Comparison of ENCODE assay signal across 11 cellular contexts in genomic region chr4:152112887-152113286, GRCh38.
DNase-seq lines count a peak whose midpoint lies in the region; ATAC-seq and TF ChIP-seq lines count a peak whose summit lies in the region.
"Had no signal": no experiment of that assay in that cellular context is flagged by ENCODE, and none has a peak within 500 bp of the region (broad histone marks: within the 10 kb centered on the region; RNA-seq: fewer than 3 reads in every experiment).

No MANE protein-coding gene starts in this region.

- H3K36me3 ChIP-seq in CD4-positive, alpha-beta memory T cell (ENCODE audit: insufficient read depth, low read length) = no peaks in the 10 kb centered on the region
- no peaks in the 10 kb centered on the region for H3K36me3 ChIP-seq in MM.1S (replicated peaks; ENCODE audit: insufficient read depth, low read length)
- H3K36me3 ChIP-seq: ascending aorta, neutrophil had no signal

- CTCF ChIA-PET in CD4-positive, alpha-beta memory T cell (lab: Charles Lee; ENCODE audit: partially characterized antibody) = no interaction called here

- ATAC-seq in GM19043 (IDR thresholded peaks at IDR 0.05; ENCODE audit: low read depth, unreplicated experiment) (peak; percentile 80), HG02840 (IDR thresholded peaks at IDR 0.05; ENCODE audit: low FRiP score, unreplicated experiment) (peak; percentile 78), HG03139 (IDR thresholded peaks at IDR 0.05; ENCODE audit: unreplicated experiment) (no peak)

- H3K9me2 ChIP-seq in MM.1S (replicated peaks; ENCODE audit: insufficient read depth, low read length) = no peaks in the 10 kb centered on the region

- H3K4me1 Mint-ChIP-seq in CD4-positive, alpha-beta memory T cell = peaks cover 64 to 90% (median 77%) of the 10 kb centered on the region in 4 donors

- H3K4me3 Mint-ChIP-seq in CD4-positive, alpha-beta memory T cell = peak overlapping the region in 2 of 8 donors; percentile 41 to 52

- TF ChIP-seq CTCF in MM.1S (IDR thresholded peaks at IDR 0.05; ENCODE audit: low read length) = no peak
- no peak for TF ChIP-seq CTCF in foreskin fibroblast (IDR thresholded peaks at IDR 0.05; ENCODE audit: low read depth, low read length)

- intact Hi-C loops in CD4-positive, alpha-beta memory T cell (cut with micrococcal nuclease) = no loop called here

- no peaks in the 10 kb centered on the region for H3K27me3 Mint-ChIP-seq in CD4-positive, alpha-beta memory T cell

- no peaks in the 10 kb centered on the region for H3K27me3 ChIP-seq in CD4-positive, alpha-beta memory T cell (ENCODE audit: insufficient read depth, low read length)
- no peaks in the 10 kb centered on the region for H3K27me3 ChIP-seq in MM.1S (replicated peaks; ENCODE audit: insufficient read depth, low read length)
- H3K27me3 ChIP-seq: ascending aorta had no signal

- H3K36me3 Mint-ChIP-seq in CD4-positive, alpha-beta memory T cell = peaks cover 2 to 4% of the 10 kb centered on the region in 2 donors

- no peak overlapping the region for H2AFZ ChIP-seq in MM.1S (ENCODE audit: low read length)

- peak overlapping the region; percentile 35 to 93 (median 80) for H3K27ac Mint-ChIP-seq in CD4-positive, alpha-beta memory T cell

- H4K20me1 ChIP-seq in MM.1S (ENCODE audit: insufficient read depth, low read length) = no peaks in the 10 kb centered on the region

- no peak overlapping the region for H3K27ac ChIP-seq in CD4-positive, alpha-beta memory T cell (ENCODE audit: low read depth, low read length)
- H3K27ac ChIP-seq in MM.1S (ENCODE audit: low read length) = no peak overlapping the region
- H3K27ac ChIP-seq: ascending aorta, neutrophil had no signal

- no peaks in the 10 kb centered on the region for H3K9me3 ChIP-seq in CD4-positive, alpha-beta memory T cell (ENCODE audit: control insufficient read depth in 1 of 2, low read length in 2 of 2)
- no peaks in the 10 kb centered on the region for H3K9me3 ChIP-seq in MM.1S (replicated peaks; ENCODE audit: insufficient read depth, low read length)
- H3K9me3 ChIP-seq: ascending aorta, neutrophil had no signal

- H3K4me2 ChIP-seq in MM.1S (ENCODE audit: low read depth, low read length) = no peak overlapping the region

- POLR2A ChIA-PET in CD4-positive, alpha-beta memory T cell (lab: Charles Lee; ENCODE audit: partially characterized antibody) = interaction anchor here (10.7 kb wide), 1 partner anchor 10 kb away, joined by 145 read pairs; no protein-coding TSS in a partner anchor

- no peaks in the 10 kb centered on the region for H3F3A ChIP-seq in MM.1S (ENCODE audit: insufficient read depth, low read length)

- peaks cover 0 to 4% (median 0%) of the 10 kb centered on the region in 8 donors for H3K9me3 Mint-ChIP-seq in CD4-positive, alpha-beta memory T cell

- peaks cover 70% of the 10 kb centered on the region for H3K4me1 ChIP-seq in CD4-positive, alpha-beta memory T cell (ENCODE audit: insufficient read depth, low read length)
- H3K4me1 ChIP-seq in MM.1S (ENCODE audit: low read length) = no peaks in the 10 kb centered on the region
- H3K4me1 ChIP-seq: ascending aorta had no signal

- no peaks in the 10 kb centered on the region for H3K79me2 ChIP-seq in MM.1S (ENCODE audit: low read length)

- no peak overlapping the region for H3K9ac ChIP-seq in MM.1S (ENCODE audit: low read length)

- H3K4me3 ChIP-seq in CD4-positive, alpha-beta memory T cell (ENCODE audit: low read length in 2 of 2) = no peak overlapping the region
- H3K4me3 ChIP-seq in MM.1S (ENCODE audit: low read length) (no peak overlapping the region), foreskin fibroblast (ENCODE audit: low read depth in 1 of 2, low read length in 2 of 2) (no peak overlapping the region)
- H3K4me3 ChIP-seq: ascending aorta had no signal

- DNase-seq in CD4-positive, alpha-beta memory T cell = no peak
- DNase-seq in MM.1S (peak; percentile 12), dermis blood vessel endothelial cell (no peak), SHP77 (lab: John Stamatoyannopoulos, UW) (no peak), foreskin fibroblast (no peak)
- DNase-seq: AML-193 had no signal
